Comparison of ENCODE assay signal across 8 cellular contexts in the genomic region with DNA sequence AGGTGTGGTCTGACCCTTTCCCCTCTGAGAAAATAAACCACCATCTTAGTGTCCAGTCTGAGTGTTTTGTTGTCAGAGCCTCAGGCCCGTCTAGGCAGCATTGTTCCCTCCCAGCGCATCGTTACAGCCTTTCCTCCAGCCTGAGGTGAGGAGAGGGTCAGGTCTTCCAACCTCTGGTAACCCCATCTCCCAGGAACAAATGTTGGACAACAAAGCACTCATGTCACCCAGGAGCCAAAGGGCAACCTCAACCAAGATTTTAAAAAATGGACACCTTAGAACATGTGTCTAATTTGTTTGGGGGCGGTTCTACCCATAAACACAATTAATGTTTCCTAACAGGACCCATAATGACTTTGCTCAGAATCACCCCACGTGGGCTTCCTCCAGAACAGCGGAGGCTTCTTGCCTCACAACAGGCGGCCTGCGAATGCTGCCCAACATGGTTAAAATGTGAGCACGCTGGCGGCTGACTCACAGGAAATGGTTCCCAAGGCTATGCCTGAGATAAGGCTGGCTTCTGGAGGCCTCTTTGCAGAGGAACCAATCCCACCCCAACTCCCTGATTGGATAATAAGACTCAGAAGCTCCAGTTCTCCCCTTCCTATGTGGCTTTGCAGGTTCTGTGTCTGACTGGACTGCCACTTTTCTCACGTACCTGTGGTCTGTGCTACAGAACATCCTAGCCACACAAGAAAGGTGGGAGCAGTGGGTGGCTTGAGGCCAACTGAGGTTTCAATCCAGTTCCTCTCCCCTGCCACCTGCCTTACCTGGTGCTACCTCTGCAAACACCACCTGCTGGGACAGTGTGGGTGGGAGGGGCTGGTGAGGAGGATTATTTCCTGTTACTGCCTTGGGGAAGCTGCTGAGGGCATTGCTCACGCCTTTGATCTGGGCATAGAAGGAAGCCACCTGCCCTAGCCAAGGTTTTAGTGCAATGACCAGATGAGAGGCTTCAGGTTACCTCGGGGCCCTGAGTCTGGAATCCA.
DNase-seq lines count a peak whose midpoint lies in the region; ATAC-seq and TF ChIP-seq lines count a peak whose summit lies in the region.

No MANE protein-coding gene starts in this region.

- intact Hi-C loops in left cardiac atrium (cut with DNase I) = loop anchor here in 1 of 2 donors (5.0 kb wide), 1 partner anchor 102 kb away; no protein-coding TSS in a partner anchor

- H3K36me3 Mint-ChIP-seq in activated T-cell treated with anti-CD3 and anti-CD28 coated beads, Interleukin-2, amount 50 U/mL, for 72 hours (ENCODE audit: insufficient read depth in 2 of 2) = peaks cover 0 to 8% of the 10 kb centered on the region in 2 donors

- H3K27ac Mint-ChIP-seq in activated T-cell treated with anti-CD3 and anti-CD28 coated beads, Interleukin-2, amount 50 U/mL, for 72 hours = peak overlapping the region; percentile 90

- DNase-seq in HFF-Myc (ENCODE audit: extremely low read depth, low read depth) (peak; percentile 27), NOMO-1 treated with DMSO at 0.1 percent for 48 hours (lab: John Stamatoyannopoulos, UW; ENCODE audit: unreplicated experiment) (peak; percentile 93), left cardiac atrium (peak; percentile 86), COLO829 (ENCODE audit: low spot score) (no peak)
- DNase-seq in activated T-cell treated with anti-CD3 and anti-CD28 coated beads, Interleukin-2, amount 50 U/mL, for 72 hours = peak; percentile 66 to 81
- peak; percentile 36 to 39 for DNase-seq in stimulated activated CD4-positive, alpha-beta T cell treated with anti-CD3 and anti-CD28 coated beads, Interleukin-15, amount 100 ng/mL, for 48 hours (ENCODE audit: low read depth in 2 of 2)

- H3K4me3 Mint-ChIP-seq in activated T-cell treated with anti-CD3 and anti-CD28 coated beads, Interleukin-2, amount 50 U/mL, for 72 hours = peak overlapping the region; percentile 78 to 79

- H3K27me3 Mint-ChIP-seq in activated T-cell treated with anti-CD3 and anti-CD28 coated beads, Interleukin-2, amount 50 U/mL, for 72 hours (ENCODE audit: low read depth) = no peaks in the 10 kb centered on the region

- peaks cover 87% of the 10 kb centered on the region for H3K4me1 Mint-ChIP-seq in activated T-cell treated with anti-CD3 and anti-CD28 coated beads, Interleukin-2, amount 50 U/mL, for 72 hours (ENCODE audit: low read depth)

- H3K9me3 Mint-ChIP-seq in activated T-cell treated with anti-CD3 and anti-CD28 coated beads, Interleukin-2, amount 50 U/mL, for 72 hours = peaks cover 0 to 3% of the 10 kb centered on the region in 2 donors

- no peak for TF ChIP-seq CTCF in HFF-Myc (IDR thresholded peaks at IDR 0.05; ENCODE audit: low read depth, low read length, missing control alignments)

- ATAC-seq in activated T-cell treated with anti-CD3 and anti-CD28 coated beads, Interleukin-2, amount 50 U/mL, for 72 hours (replicated peaks in 1 of 2) = peak; percentile 40 to 41
- ATAC-seq in left cardiac atrium (peak; percentile 80 to 87), HG03521 (IDR thresholded peaks at IDR 0.05; ENCODE audit: unreplicated experiment) (no peak), GM18861 (IDR thresholded peaks at IDR 0.05; ENCODE audit: unreplicated experiment) (no peak)

- H3K4me3 ChIP-seq in HFF-Myc (replicated peaks; ENCODE audit: low read depth, low read length) = no peak overlapping the region

Comparison
In these comparisons a context has a peak if more than half of its experiments do, and no peak if none do; other contexts are left out.
1. ATAC-seq: peak in activated T-cell treated with anti-CD3 and anti-CD28 coated beads, Interleukin-2, amount 50 U/mL, for 72 hours (2 of 2) and left cardiac atrium (2 of 2); none in HG03521 (single experiment) and GM18861 (single experiment).